ENCODE assay signal across 8 cellular contexts in genomic region chr13:20475927-20476691, GRCh38. TPM values are rescaled to one million over a fixed set of nuclear protein-coding genes. Genes with fewer than 3 reads are reported as not detected.
DNase-seq lines count a peak whose midpoint lies in the region; ATAC-seq, FAIRE-seq and TF ChIP-seq lines count a peak whose summit lies in the region.

No MANE protein-coding gene starts in this region.

- H3K27ac ChIP-seq in astrocyte (ENCODE audit: low read depth, low read length) (no peak overlapping the region), colonic mucosa (no peak overlapping the region), kidney (ENCODE audit: low read depth in 2 of 2, low read length in 2 of 2) (no peak overlapping the region)

- no peak overlapping the region for H3K4me3 ChIP-seq in astrocyte (ENCODE audit: insufficient read depth, low read depth, low read length)
- no peak overlapping the region for H3K4me3 ChIP-seq in colonic mucosa
- H3K4me3 ChIP-seq in kidney (ENCODE audit: low read length in 2 of 2) = no peak overlapping the region

- FAIRE-seq in astrocyte (lab: Jason Lieb, UNC) (no peak), kidney (lab: Jason Lieb, UNC) (no peak)

- no peaks in the 10 kb centered on the region for H4K20me1 ChIP-seq in astrocyte (ENCODE audit: insufficient read depth, low read length)

- H3K36me3 ChIP-seq in astrocyte (ENCODE audit: insufficient read depth, low read length) = no peaks in the 10 kb centered on the region
- no peaks in the 10 kb centered on the region for H3K36me3 ChIP-seq in colonic mucosa
- peaks cover 11 to 35% of the 10 kb centered on the region in 2 donors for H3K36me3 ChIP-seq in kidney (ENCODE audit: control insufficient read depth in 1 of 2, insufficient read depth in 2 of 2, low read length in 2 of 2)

- no peak overlapping the region for H3K4me2 ChIP-seq in astrocyte (ENCODE audit: low read length)

- no peak overlapping the region for H3K27ac Mint-ChIP-seq in astrocyte (ENCODE audit: unreplicated experiment)

- H3K27me3 Mint-ChIP-seq in astrocyte (ENCODE audit: low read depth, unreplicated experiment) = peaks cover 6% of the 10 kb centered on the region

- H3K9me3 Mint-ChIP-seq in astrocyte (ENCODE audit: unreplicated experiment) = no peaks in the 10 kb centered on the region

- H3K27me3 ChIP-seq in astrocyte (ENCODE audit: insufficient read depth, low read length) = no peaks in the 10 kb centered on the region
- no peaks in the 10 kb centered on the region for H3K27me3 ChIP-seq in colonic mucosa

- ATAC-seq in GM18873 (IDR thresholded peaks at IDR 0.05; ENCODE audit: low FRiP score, unreplicated experiment) (peak; percentile 84), HG02870 (IDR thresholded peaks at IDR 0.05; ENCODE audit: unreplicated experiment) (peak; percentile 88)

- intact Hi-C loops in colonic mucosa (cut with DNase I) = no loop called here
- intact Hi-C loops in kidney (cut with DNase I) = no loop called here

- no peak overlapping the region for H3K4me3 Mint-ChIP-seq in astrocyte (ENCODE audit: unreplicated experiment)

- H3K79me2 ChIP-seq in astrocyte (ENCODE audit: insufficient read depth, low read length) = no peaks in the 10 kb centered on the region

- H3K4me1 ChIP-seq in astrocyte (ENCODE audit: insufficient read depth, low read length) (no peaks in the 10 kb centered on the region), colonic mucosa (no peaks in the 10 kb centered on the region), kidney (ENCODE audit: control insufficient read depth in 1 of 2, insufficient read depth in 1 of 2, low read depth in 1 of 2, low read length in 2 of 2) (peaks cover 0 to 3% of the 10 kb centered on the region in 2 donors)

- H2AFZ ChIP-seq in astrocyte (ENCODE audit: low read depth, low read length) = no peak overlapping the region

- H3K9ac ChIP-seq in astrocyte (ENCODE audit: low read length) = no peak overlapping the region
- no peak overlapping the region for H3K9ac ChIP-seq in colonic mucosa (ENCODE audit: low read depth in 2 of 2, low read length in 2 of 2)
- H3K9ac ChIP-seq in kidney (ENCODE audit: low read length in 2 of 2) = no peak overlapping the region

- TF ChIP-seq CTCF in astrocyte (IDR thresholded peaks at IDR 0.05; ENCODE audit: insufficient read depth, low read depth, low read length) = no peak
- TF ChIP-seq CTCF in colonic mucosa (IDR thresholded peaks at IDR 0.05) = no peak
- TF ChIP-seq CTCF in kidney (IDR thresholded peaks at IDR 0.05; ENCODE audit: borderline replicate concordance, extremely low read depth, insufficient read depth) = no peak

- no peaks in the 10 kb centered on the region for H3K36me3 Mint-ChIP-seq in astrocyte (ENCODE audit: low read depth, unreplicated experiment)

- H3K4me1 Mint-ChIP-seq in astrocyte (ENCODE audit: low read depth, unreplicated experiment) = peaks cover 6% of the 10 kb centered on the region

- DNase-seq in T follicular helper cell (ENCODE audit: low read depth) (peak; percentile 66), astrocyte (ENCODE audit: low read depth) (peak; percentile 38), inferior parietal cortex (ENCODE audit: extremely low spot score) (no peak), colonic mucosa (no peak), kidney (no peak)
- peak; percentile 32 to 40 for DNase-seq in stimulated activated CD4-positive, alpha-beta T cell treated with anti-CD3 and anti-CD28 coated beads, Interleukin-1b, Interleukin-23, amount 100 ng/mL, for 4 hours (ENCODE audit: low read depth in 2 of 2)

- H3K9me3 ChIP-seq in astrocyte (ENCODE audit: insufficient read depth, low read depth, low read length) = no peaks in the 10 kb centered on the region
- no peaks in the 10 kb centered on the region for H3K9me3 ChIP-seq in colonic mucosa
- no peaks in the 10 kb centered on the region for H3K9me3 ChIP-seq in kidney (ENCODE audit: control insufficient read depth in 1 of 2, low read length in 2 of 2)

RNA-seq across cellular contexts. Expression of gene CRYL1, which starts 49.5 kb away (rescaled TPM):
- total RNA-seq in astrocyte = 3.7 and 4.0 TPM in 2 replicates
- 100 to 1,000 TPM in 1 of 2 donors, 10 to 100 TPM in 1; 64.6 to 144 TPM for total RNA-seq in colonic mucosa
- 130 TPM for total RNA-seq in kidney
- 462 TPM for polyA plus RNA-seq in kidney (ENCODE audit: insufficient read depth, low read depth, low replicate concordance)

Comparison
In these comparisons a context has a peak if more than half of its experiments do, and no peak if none do; other contexts are left out.
1. DNase-seq: peak in T follicular helper cell (single experiment), astrocyte (single experiment) and stimulated activated CD4-positive, alpha-beta T cell treated with anti-CD3 and anti-CD28 coated beads, Interleukin-1b, Interleukin-23, amount 100 ng/mL, for 4 hours (2 of 2); none in inferior parietal cortex (single experiment), colonic mucosa (single experiment) and kidney (single experiment).
2. RNA of gene CRYL1, which starts 49.5 kb away (total RNA-seq): 64.6 to 144 TPM in colonic mucosa and 130 TPM in kidney (single experiment); 3.7 to 4.0 TPM in astrocyte; every median in the first group is over 10 times any median in the second.